ENCODE assay signal across 9 cellular contexts in the genomic region with DNA sequence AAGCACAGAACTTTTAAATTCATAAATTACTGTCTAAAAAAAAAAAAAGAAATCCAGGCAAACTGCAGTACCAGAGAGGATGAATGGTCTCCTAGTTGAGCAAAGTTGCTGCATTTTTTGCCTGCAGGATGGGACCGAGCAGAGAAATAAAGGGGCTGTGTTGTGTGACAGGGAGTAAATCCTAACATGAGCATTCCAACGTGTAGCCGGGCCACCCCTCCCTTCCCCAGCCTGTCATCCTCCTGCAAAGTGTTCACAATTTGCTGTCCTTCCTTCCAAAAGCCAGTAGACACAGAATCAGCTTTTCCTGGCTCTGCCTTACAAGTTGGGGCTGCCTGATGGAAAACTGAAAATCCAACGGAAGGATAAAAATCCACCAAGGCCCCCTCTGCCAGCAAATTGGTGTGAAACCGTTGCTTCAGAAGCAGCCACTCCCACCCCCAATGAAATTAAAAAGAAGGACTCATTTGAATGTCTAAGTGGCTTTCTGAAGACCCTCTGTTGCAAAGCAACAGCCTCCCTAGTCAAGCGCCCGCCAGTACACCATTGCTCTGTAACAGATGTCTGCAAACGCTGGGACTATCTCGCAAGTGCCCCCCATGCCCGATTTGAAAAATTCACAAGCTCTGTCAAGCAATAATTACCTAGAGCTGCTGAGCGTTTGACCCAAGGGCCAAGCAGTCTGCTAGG. TPM values are rescaled to one million over a fixed set of nuclear protein-coding genes. Genes with fewer than 3 reads are reported as not detected.
DNase-seq lines count a peak whose midpoint lies in the region; ATAC-seq and TF ChIP-seq lines count a peak whose summit lies in the region.
"Had no signal": no experiment of that assay in that cellular context is flagged by ENCODE, and none has a peak within 500 bp of the region (broad histone marks: within the 10 kb centered on the region; RNA-seq: fewer than 3 reads in every experiment).

No MANE protein-coding gene starts in this region.

- H3K27me3 ChIP-seq in right cardiac atrium (ENCODE audit: control insufficient read depth, insufficient read depth), result no peaks in the 10 kb centered on the region

- H3K27ac ChIP-seq in right cardiac atrium (ENCODE audit: low read length), result peak overlapping the region; percentile 2

- TF ChIP-seq CTCF in activated CD8-positive, alpha-beta T cell treated with anti-CD3 and anti-CD28 coated beads for 36 hours (IDR thresholded peaks at IDR 0.05), result no peak

- CTCF ChIA-PET in activated CD8-positive, alpha-beta T cell treated with anti-CD3 and anti-CD28 coated beads for 36 hours (lab: Charles Lee), result interaction anchor here (0.6 to 4.4 kb wide), 6 partner anchors 25 to 265 kb away, joined by 3 to 24 read pairs (median 4); no protein-coding TSS in a partner anchor

- POLR2A ChIA-PET in activated CD8-positive, alpha-beta T cell treated with anti-CD3 and anti-CD28 coated beads for 36 hours (lab: Charles Lee), result no interaction called here

- peaks cover 48% of the 10 kb centered on the region for H3K27me3 Mint-ChIP-seq in activated CD8-positive, alpha-beta T cell treated with anti-CD3 and anti-CD28 coated beads for 36 hours

- no peak for DNase-seq in activated CD8-positive, alpha-beta T cell treated with anti-CD3 and anti-CD28 coated beads for 36 hours
- DNase-seq in right cardiac atrium (no peak), sciatic nerve (ENCODE audit: low spot score) (no peak), DMS79 treated with DMSO at 0.1 percent for 48 hours (lab: John Stamatoyannopoulos, UW) (no peak), NK-92 (lab: John Stamatoyannopoulos, UW; ENCODE audit: unreplicated experiment) (no peak)
- DNase-seq: stimulated activated naive CD4-positive, alpha-beta T cell treated with Interleukin-2 at 50 U/mL for 16 hours had no signal

- no peaks in the 10 kb centered on the region for H3K9me3 ChIP-seq in right cardiac atrium (ENCODE audit: control insufficient read depth, low read length)

- 11% methylated on average over 11 of the region's 11 CpGs for WGBS in right cardiac atrium

- peaks cover 9% of the 10 kb centered on the region for H3K4me1 Mint-ChIP-seq in activated CD8-positive, alpha-beta T cell treated with anti-CD3 and anti-CD28 coated beads for 36 hours (ENCODE audit: low read depth)

- H3K4me1 ChIP-seq in right cardiac atrium (ENCODE audit: control insufficient read depth, insufficient read depth, low read length), result no peaks in the 10 kb centered on the region

- H3K4me3 ChIP-seq in right cardiac atrium (ENCODE audit: low read length), result peak overlapping the region; percentile 23

- no peaks in the 10 kb centered on the region for H3K9me3 Mint-ChIP-seq in activated CD8-positive, alpha-beta T cell treated with anti-CD3 and anti-CD28 coated beads for 36 hours

- ATAC-seq in GM18909 (IDR thresholded peaks at IDR 0.05; ENCODE audit: poor library complexity, unreplicated experiment), result peak; percentile 7
- no peak for ATAC-seq in activated CD8-positive, alpha-beta T cell treated with anti-CD3 and anti-CD28 coated beads for 36 hours
- ATAC-seq in right cardiac atrium, result peak; percentile 22 to 42
- peak; percentile 31 for ATAC-seq in sciatic nerve
- ATAC-seq in GM18520 (IDR thresholded peaks at IDR 0.05; ENCODE audit: unreplicated experiment), result no peak
- ATAC-seq in HG03521 (IDR thresholded peaks at IDR 0.05; ENCODE audit: unreplicated experiment), result no peak

- no peak overlapping the region for H3K27ac Mint-ChIP-seq in activated CD8-positive, alpha-beta T cell treated with anti-CD3 and anti-CD28 coated beads for 36 hours

- intact Hi-C loops in activated CD8-positive, alpha-beta T cell treated with anti-CD3 and anti-CD28 coated beads for 36 hours (cut with micrococcal nuclease), result no loop called here
- intact Hi-C loops in right cardiac atrium (cut with DNase I), result no loop called here
- intact Hi-C loops in sciatic nerve (cut with DNase I), result no loop called here

- H3K36me3 Mint-ChIP-seq in activated CD8-positive, alpha-beta T cell treated with anti-CD3 and anti-CD28 coated beads for 36 hours (ENCODE audit: low read depth), result no peaks in the 10 kb centered on the region

- peak overlapping the region; percentile 56 for H3K4me3 Mint-ChIP-seq in activated CD8-positive, alpha-beta T cell treated with anti-CD3 and anti-CD28 coated beads for 36 hours

RNA-seq across cellular contexts. Expression of a gene that starts 0.7 kb away (rescaled TPM):
- total RNA-seq in activated CD8-positive, alpha-beta T cell treated with anti-CD3 and anti-CD28 coated beads for 36 hours, result 10 to 100 TPM; 11.7 to 11.8 TPM
- total RNA-seq in right cardiac atrium (10 to 100 TPM; 28.5 to 42.1 (median 31.2) TPM), sciatic nerve (48.6 TPM)
- 8.8 TPM for polyA plus RNA-seq in right cardiac atrium

Comparison
In these comparisons a context has a peak if more than half of its experiments do, and no peak if none do; other contexts are left out.
1. ATAC-seq: peak in GM18909 (single experiment), right cardiac atrium (2 of 2) and sciatic nerve (single experiment); none in activated CD8-positive, alpha-beta T cell treated with anti-CD3 and anti-CD28 coated beads for 36 hours (single experiment), GM18520 (single experiment) and HG03521 (single experiment).